14 cellular contexts compared by ENCODE assay signal in the genomic region with DNA sequence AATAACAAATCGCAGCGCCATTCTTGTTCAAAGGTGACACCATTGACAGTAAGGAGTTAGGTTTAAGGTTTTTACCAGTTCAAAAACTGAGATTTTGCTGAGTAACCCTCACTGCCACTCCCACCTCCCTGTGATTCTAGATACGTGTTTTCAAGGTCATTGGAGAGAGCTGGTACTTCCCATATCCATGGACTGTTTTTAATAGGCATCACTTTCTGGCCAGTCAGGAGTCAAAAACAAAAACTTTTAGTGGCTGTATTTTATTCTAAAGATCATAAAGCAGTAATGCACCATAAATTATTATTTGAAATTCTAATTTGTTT.
DNase-seq lines count a peak whose midpoint lies in the region; TF ChIP-seq lines count a peak whose summit lies in the region.
"Had no signal": no experiment of that assay in that cellular context is flagged by ENCODE, and none has a peak within 500 bp of the region (broad histone marks: within the 10 kb centered on the region; RNA-seq: fewer than 3 reads in every experiment).

No MANE protein-coding gene starts in this region.

- peak overlapping the region; percentile 61 for H3K4me3 Mint-ChIP-seq in activated T-cell treated with anti-CD3 and anti-CD28 coated beads, Interleukin-2, amount 50 U/mL, for 24 hours
- H3K4me3 Mint-ChIP-seq in endodermal cell (no peak overlapping the region), MCF 10A (ENCODE audit: unreplicated experiment) (no peak overlapping the region)
- H3K4me3 Mint-ChIP-seq: type B pancreatic cell had no signal

- peaks cover 76% of the 10 kb centered on the region for H3K4me1 Mint-ChIP-seq in activated T-cell treated with anti-CD3 and anti-CD28 coated beads, Interleukin-2, amount 50 U/mL, for 24 hours (ENCODE audit: low read depth)
- H3K4me1 Mint-ChIP-seq in endodermal cell (peaks cover 8% of the 10 kb centered on the region), MCF 10A (ENCODE audit: insufficient read depth, unreplicated experiment) (peaks cover 26% of the 10 kb centered on the region)

- peak overlapping the region; percentile 97 for H3K27ac Mint-ChIP-seq in activated T-cell treated with anti-CD3 and anti-CD28 coated beads, Interleukin-2, amount 50 U/mL, for 24 hours
- H3K27ac Mint-ChIP-seq in endodermal cell (no peak overlapping the region), MCF 10A (ENCODE audit: low read depth, unreplicated experiment) (no peak overlapping the region)

- CTCF ChIA-PET in MCF 10A (lab: Yijun Ruan, JAX), result interaction anchor here (0.6 kb wide), 1 partner anchor 521 kb away, joined by 3 read pairs; no protein-coding TSS in a partner anchor

- no peak overlapping the region for H2AFZ ChIP-seq in OCI-LY1 (ENCODE audit: low read length)

- H3F3A ChIP-seq in OCI-LY1 (ENCODE audit: insufficient read depth, low read length), result peaks cover 6% of the 10 kb centered on the region; the same call in 1 of the 2 replicates

- peak overlapping the region; percentile 96 for H3K27ac ChIP-seq in OCI-LY1 (ENCODE audit: low read depth, low read length, poor library complexity, severe bottlenecking)
- H3K27ac ChIP-seq in endodermal cell (ENCODE audit: low read depth, low read length), result no peak overlapping the region
- H3K27ac ChIP-seq in thyroid gland, result peak overlapping the region; percentile 42 to 92 (median 54)
- H3K27ac ChIP-seq: gastrocnemius medialis had no signal

- no peak for DNase-seq in activated T-cell treated with anti-CD3 and anti-CD28 coated beads, Interleukin-2, amount 50 U/mL, for 24 hours
- DNase-seq in activated T-cell treated with anti-CD3 and anti-CD28 coated beads for 4 hours (no peak), endodermal cell (peak; percentile 27), thyroid gland (no peak), MCF 10A (ENCODE audit: unreplicated experiment) (no peak), NCI-H526 (lab: John Stamatoyannopoulos, UW) (no peak)
- no peak for DNase-seq in NK-92 treated with Interleukin-12 subunit alpha and Interleukin-12 subunit beta, amount 100 ng/mL, for 24 hours (lab: John Stamatoyannopoulos, UW)
- DNase-seq: effector memory CD4-positive, alpha-beta T cell; islet precursor cell; Karpas-422; NCI-H2081 treated with DMSO at 0.1 percent for 48 hours had no signal

- no peaks in the 10 kb centered on the region for H3K27me3 ChIP-seq in OCI-LY1 (ENCODE audit: insufficient read depth, low read length)
- no peaks in the 10 kb centered on the region for H3K27me3 ChIP-seq in endodermal cell (ENCODE audit: control insufficient read depth, insufficient read depth, low read length, poor library complexity, severe bottlenecking)
- H3K27me3 ChIP-seq in thyroid gland, result no peaks in the 10 kb centered on the region
- H3K27me3 ChIP-seq: gastrocnemius medialis had no signal

- H3K27me3 Mint-ChIP-seq in activated T-cell treated with anti-CD3 and anti-CD28 coated beads, Interleukin-2, amount 50 U/mL, for 24 hours, result no peaks in the 10 kb centered on the region
- H3K27me3 Mint-ChIP-seq in endodermal cell (ENCODE audit: insufficient read depth), result no peaks in the 10 kb centered on the region
- no peaks in the 10 kb centered on the region for H3K27me3 Mint-ChIP-seq in MCF 10A (ENCODE audit: insufficient read depth, unreplicated experiment)
- H3K27me3 Mint-ChIP-seq: type B pancreatic cell had no signal

- no TSS peak for BruUV-seq in MCF 10A (replicated peaks; lab: Mats Ljungman, UMichigan)

- H3K36me3 ChIP-seq in OCI-LY1 (ENCODE audit: insufficient read depth, low read length) (peaks cover 9% of the 10 kb centered on the region; the same call in 1 of the 2 replicates), endodermal cell (ENCODE audit: control insufficient read depth, insufficient read depth, low read length) (peaks cover 6% of the 10 kb centered on the region), thyroid gland (no peaks in the 10 kb centered on the region)
- H3K36me3 ChIP-seq: gastrocnemius medialis had no signal

- POLR2A ChIA-PET in MCF 10A (lab: Yijun Ruan, JAX), result no interaction called here

- H4K20me1 ChIP-seq in OCI-LY1 (ENCODE audit: insufficient read depth, low read length), result no peaks in the 10 kb centered on the region

- no peak for TF ChIP-seq POLR2A in thyroid gland (IDR thresholded peaks at IDR 0.05)

- peak overlapping the region; percentile 56 for H3K4me2 ChIP-seq in OCI-LY1 (ENCODE audit: low read length)

- H3K4me1 ChIP-seq in OCI-LY1 (ENCODE audit: insufficient read depth, low read length, severe bottlenecking), result peaks cover 74% of the 10 kb centered on the region
- H3K4me1 ChIP-seq in endodermal cell (ENCODE audit: control insufficient read depth, insufficient read depth, low read length), result peaks cover 4% of the 10 kb centered on the region
- peaks cover 61 to 71% of the 10 kb centered on the region in 2 donors for H3K4me1 ChIP-seq in thyroid gland

- H3K9me2 ChIP-seq in OCI-LY1 (ENCODE audit: low read depth, low read length), result no peaks in the 10 kb centered on the region

- intact Hi-C loops in thyroid gland (cut with DNase I) (no loop called here), MCF 10A (cut with micrococcal nuclease) (loop anchor here (10.0 kb wide), 1 partner anchor 252 kb away; no protein-coding TSS in a partner anchor)

- H3K4me3 ChIP-seq in OCI-LY1 (ENCODE audit: low read depth, low read length, poor library complexity, severe bottlenecking) (no peak overlapping the region), endodermal cell (ENCODE audit: low read length) (no peak overlapping the region), thyroid gland (replicated peaks in 1 of 3) (no peak overlapping the region)
- H3K4me3 ChIP-seq: gastrocnemius medialis had no signal

- TF ChIP-seq CTCF in OCI-LY1 (IDR thresholded peaks at IDR 0.05; ENCODE audit: low read length) (no peak), endodermal cell (conservative IDR thresholded peaks at IDR 0.05) (no peak), thyroid gland (IDR thresholded peaks at IDR 0.05) (no peak), MCF 10A (IDR thresholded peaks at IDR 0.05; ENCODE audit: unreplicated experiment) (no peak)

- no peaks in the 10 kb centered on the region for H3K79me2 ChIP-seq in OCI-LY1 (ENCODE audit: insufficient read depth, low read length)

- H3K9me3 ChIP-seq in OCI-LY1 (ENCODE audit: low read length) (no peaks in the 10 kb centered on the region), endodermal cell (ENCODE audit: control insufficient read depth, low read length) (no peaks in the 10 kb centered on the region), thyroid gland (no peaks in the 10 kb centered on the region)
- H3K9me3 ChIP-seq: gastrocnemius medialis had no signal

- H3K9ac ChIP-seq in OCI-LY1 (ENCODE audit: low read length), result peak overlapping the region; percentile 50
- no peak overlapping the region for H3K9ac ChIP-seq in endodermal cell (ENCODE audit: extremely low read depth, low read length, poor library complexity, severe bottlenecking)

- H3K36me3 Mint-ChIP-seq in activated T-cell treated with anti-CD3 and anti-CD28 coated beads, Interleukin-2, amount 50 U/mL, for 24 hours (ENCODE audit: low read depth), result peaks cover 76% of the 10 kb centered on the region
- peaks cover 18% of the 10 kb centered on the region for H3K36me3 Mint-ChIP-seq in endodermal cell (ENCODE audit: low read depth)
- peaks cover 17% of the 10 kb centered on the region for H3K36me3 Mint-ChIP-seq in MCF 10A (ENCODE audit: insufficient read depth, unreplicated experiment)

- H3K9me3 Mint-ChIP-seq in activated T-cell treated with anti-CD3 and anti-CD28 coated beads, Interleukin-2, amount 50 U/mL, for 24 hours, result no peaks in the 10 kb centered on the region
- H3K9me3 Mint-ChIP-seq in endodermal cell (no peaks in the 10 kb centered on the region), MCF 10A (ENCODE audit: unreplicated experiment) (no peaks in the 10 kb centered on the region)

- WGBS in endodermal cell (ENCODE audit: insufficient coverage in 1 of 2, insufficient read length in 1 of 2), 2 experiments, result 93 to 100% methylated on average over 2 to 3 of the region's 3 CpGs
- WGBS in thyroid gland, 2 donors, result 73 to 79% methylated on average over 3 of the region's 3 CpGs
